In genomic region chr9:136769710-136770191, GRCh38 we compare ENCODE assay signal across 7 cellular contexts. TPM values are rescaled to one million over a fixed set of nuclear protein-coding genes. Genes with fewer than 3 reads are reported as not detected.
A peak's percentile ranks its signal among the peaks of the same experiment; 100 is the strongest.
DNase-seq lines count a peak whose midpoint lies in the region; ATAC-seq and TF ChIP-seq lines count a peak whose summit lies in the region.
"Had no signal": no experiment of that assay in that cellular context is flagged by ENCODE, and none has a peak within 500 bp of the region (broad histone marks: within the 10 kb centered on the region; RNA-seq: fewer than 3 reads in every experiment).

No MANE protein-coding gene starts in this region.

- H3K4me3 ChIP-seq in HFF-Myc (replicated peaks; ENCODE audit: low read depth, low read length) (no peak overlapping the region), heart left ventricle (no peak overlapping the region), testis (no peak overlapping the region)

- H3K36me3 ChIP-seq in heart left ventricle (no peaks in the 10 kb centered on the region), testis (ENCODE audit: low read depth, missing control alignments) (no peaks in the 10 kb centered on the region)

- H3K4me1 ChIP-seq in heart left ventricle (peaks cover 0 to 4% (median 0%) of the 10 kb centered on the region in 12 donors), testis (peaks cover 2% of the 10 kb centered on the region)

- TF ChIP-seq POLR2A in heart left ventricle (IDR thresholded peaks at IDR 0.05) (no peak), testis (IDR thresholded peaks at IDR 0.05) (no peak)

- no peak for DNase-seq in HFF-Myc (ENCODE audit: extremely low read depth, low read depth)
- peak in 1 of 5 donors; percentile 22 for DNase-seq in heart left ventricle
- peak; percentile 65 for DNase-seq in testis
- DNase-seq in DMS53 treated with DMSO at 0.1 percent for 48 hours (lab: John Stamatoyannopoulos, UW; ENCODE audit: unreplicated experiment), result no peak
- DNase-seq in HK-2 (ENCODE audit: unreplicated experiment), result no peak

- intact Hi-C loops in heart left ventricle (cut with DNase I), result no loop called here
- intact Hi-C loops in testis (cut with DNase I; ENCODE audit: low total_unique reads), result no loop called here

- H3K27ac ChIP-seq in heart left ventricle (no peak overlapping the region), testis (no peak overlapping the region)

- ATAC-seq in activated CD4-positive, CD25-positive, alpha-beta regulatory T cell treated with anti-CD3 and anti-CD28 coated beads, Interleukin-2, amount 50 U/mL, for 24 hours, result peak; percentile 33 to 44
- peak in 2 of 4 donors; percentile 48 to 52 for ATAC-seq in heart left ventricle

- H3K27me3 ChIP-seq in heart left ventricle (peaks cover 0 to 7% (median 0%) of the 10 kb centered on the region in 9 donors), testis (no peaks in the 10 kb centered on the region)

- 10 to 23% (median 12%) methylated on average over 9 to 16 of the region's 16 CpGs for WGBS in heart left ventricle, 4 donors
- 6 to 7% methylated on average over 12 to 15 of the region's 16 CpGs for WGBS in testis, 2 donors

- H3K9me3 ChIP-seq in heart left ventricle (peaks cover 0 to 9% (median 5%) of the 10 kb centered on the region in 12 donors), testis (no peaks in the 10 kb centered on the region)

- TF ChIP-seq CTCF in HFF-Myc (IDR thresholded peaks at IDR 0.05; ENCODE audit: low read depth, low read length, missing control alignments), result peak; percentile 46
- TF ChIP-seq CTCF in heart left ventricle (IDR thresholded peaks at IDR 0.05), result peak; percentile 23 to 50 (median 36)
- TF ChIP-seq CTCF in testis (IDR thresholded peaks at IDR 0.05), result peak in 2 of 3 experiments; percentile 47 to 54

RNA-seq across cellular contexts. Expression of gene LCN15, which starts 5.4 kb away (rescaled TPM):
- 1 to 10 TPM in 3 of 9 donors, under 1 TPM in 2, not detected in 4; 0.64 to 2.8 (median 1.2) TPM for total RNA-seq in heart left ventricle
- polyA plus RNA-seq in heart left ventricle, result 1 to 10 TPM in 1 of 2 donors, under 1 TPM in 1; 0.65 to 2.4 TPM
- under 1 TPM in 1 of 2 donors, not detected in 1; 0.68 TPM for total RNA-seq in testis
- 0.41 TPM for polyA plus RNA-seq in testis (ENCODE audit: insufficient read depth, low read depth, low replicate concordance)
- polyA plus RNA-seq: adipose tissue had no signal

RNA-seq across cellular contexts. Expression of gene LCN8, which starts 11.7 kb away (rescaled TPM):
- not detected for total RNA-seq in heart left ventricle
- polyA plus RNA-seq in heart left ventricle, result not detected
- total RNA-seq in testis, result not detected
- 2.0 TPM for polyA plus RNA-seq in testis (ENCODE audit: insufficient read depth, low read depth, low replicate concordance)
- polyA plus RNA-seq: adipose tissue had no signal

RNA-seq across cellular contexts. Expression of gene TMEM141, which starts 21.4 kb away (rescaled TPM):
- 100 to 1,000 TPM in 1 of 9 donors, 10 to 100 TPM in 8; 45.6 to 122 (median 63.3) TPM for total RNA-seq in heart left ventricle
- 100 to 1,000 TPM in 1 of 2 donors, 10 to 100 TPM in 1; 86.1 to 116 TPM for polyA plus RNA-seq in heart left ventricle
- total RNA-seq in testis, result 100 to 1,000 TPM; 108 to 127 TPM
- polyA plus RNA-seq in testis (ENCODE audit: insufficient read depth, low read depth, low replicate concordance), result 80.4 TPM

RNA-seq across cellular contexts. Expression of gene LCN6, which starts 21.4 kb away (rescaled TPM):
- total RNA-seq in heart left ventricle (10 to 100 TPM in 5 of 9 donors, 1 to 10 TPM in 3, under 1 TPM in 1; 0.81 to 58.7 (median 15.8) TPM), testis (10 to 100 TPM; 11.3 to 19.1 TPM)
- polyA plus RNA-seq in heart left ventricle (100 to 1,000 TPM in 1 of 2 donors, 10 to 100 TPM in 1; 46.1 to 101 TPM), testis (ENCODE audit: insufficient read depth, low read depth, low replicate concordance) (7.8 TPM)

RNA-seq across cellular contexts. Expression of gene CCDC183, which starts 26.4 kb away (rescaled TPM):
- total RNA-seq in heart left ventricle (1 to 10 TPM in 7 of 9 donors, under 1 TPM in 2; 0.64 to 3.8 (median 1.4) TPM), testis (10 to 100 TPM; 41.1 to 59.8 TPM)
- polyA plus RNA-seq in heart left ventricle (1 to 10 TPM in 1 of 2 donors, under 1 TPM in 1; 0.32 to 4.7 TPM), testis (ENCODE audit: insufficient read depth, low read depth, low replicate concordance) (37.8 TPM)
